In genomic region chr13:73961181-73961580, GRCh38 we compare ENCODE assay signal across 24 cellular contexts.
A peak's percentile ranks its signal among the peaks of the same experiment; 100 is the strongest.
DNase-seq lines count a peak whose midpoint lies in the region; ATAC-seq lines count a peak whose summit lies in the region.
"Had no signal": no experiment of that assay in that cellular context is flagged by ENCODE, and none has a peak within 500 bp of the region (broad histone marks: within the 10 kb centered on the region; RNA-seq: fewer than 3 reads in every experiment).

No MANE protein-coding gene starts in this region.

- H3K4me1 Mint-ChIP-seq in immature natural killer cell = peaks cover 55 to 77% of the 10 kb centered on the region in 2 donors

- ATAC-seq in GM18907 (IDR thresholded peaks at IDR 0.05; ENCODE audit: unreplicated experiment) (peak; percentile 42), HG03103 (IDR thresholded peaks at IDR 0.05; ENCODE audit: low read depth, unreplicated experiment) (peak; percentile 47)
- ATAC-seq: activated CD4-positive, alpha-beta T cell treated with anti-CD3 and anti-CD28 coated beads for 36 hours; right lobe of liver; stimulated activated naive CD8-positive, alpha-beta T cell treated with anti-CD3 and anti-CD28 coated beads, Interleukin-15, amount 100 ng/mL, for 72 hours had no signal

- peaks cover 0 to 5% (median 5%) of the 10 kb centered on the region in 3 donors for H3K36me3 Mint-ChIP-seq in immature natural killer cell

- H3K4me3 Mint-ChIP-seq in immature natural killer cell = peak overlapping the region in 3 of 5 donors; percentile 19 to 37 (median 26)
- H3K4me3 Mint-ChIP-seq: activated CD4-positive, alpha-beta T cell treated with anti-CD3 and anti-CD28 coated beads for 36 hours; activated naive CD4-positive, alpha-beta T cell treated with anti-CD3 and anti-CD28 coated beads, Interleukin-2, amount 10 ng/mL, durations not matched to agents 7 days and 5 days; activated T-cell treated with anti-CD3 and anti-CD28 coated beads, Interleukin-2, amount 50 U/mL, for 24 hours; CD8-positive, alpha-beta memory T cell; dendritic cell treated with granulocyte-macrophage colony-stimulating factor and Interleukin-4, amounts not matched to agents 40 ng/mL and 50 ng/mL, for 4 days; neural progenitor cell; stimulated activated naive CD8-positive, alpha-beta T cell treated with anti-CD3 and anti-CD28 coated beads, Interleukin-15, amount 100 ng/mL, for 72 hours; T-helper 1 cell treated with Interleukin-12 subunit alpha and Interleukin-12 subunit beta and Interleukin-4 antibody, amounts not matched to agents 30 μg/mL and 1 μg/mL, for 36 hours had no signal

- intact Hi-C loops in head of caudate nucleus (cut with DNase I) = no loop called here

- DNase-seq in EH (ENCODE audit: low read depth) (peak; percentile 30), immature natural killer cell (no peak), amniotic stem cell (lab: John Stamatoyannopoulos, UW) (no peak), kidney glomerular epithelial cell (lab: John Stamatoyannopoulos, UW) (no peak), head of caudate nucleus (no peak)
- DNase-seq: activated CD4-positive, alpha-beta T cell treated with anti-CD3 and anti-CD28 coated beads for 36 hours; activated naive CD4-positive, alpha-beta T cell treated with anti-CD3 and anti-CD28 coated beads, Interleukin-2, amount 10 ng/mL, durations not matched to agents 7 days and 5 days; activated T-cell treated with anti-CD3 and anti-CD28 coated beads, Interleukin-2, amount 50 U/mL, for 24 hours; caudate nucleus; CD8-positive, alpha-beta memory T cell; DMS153; GDM1; NCI-H1105; NCI-H2029 treated with DMSO at 0.1 percent for 48 hours; NCI-H2227 treated with DMSO at 0.1 percent for 48 hours; right lobe of liver; RPMI8226; stimulated activated naive CD8-positive, alpha-beta T cell treated with anti-CD3 and anti-CD28 coated beads, Interleukin-15, amount 100 ng/mL, for 72 hours; tibial artery had no signal

- H3K27ac Mint-ChIP-seq in immature natural killer cell = peak overlapping the region in 2 of 6 donors; percentile 23 to 40
- H3K27ac Mint-ChIP-seq: activated CD4-positive, alpha-beta T cell treated with anti-CD3 and anti-CD28 coated beads for 36 hours; activated naive CD4-positive, alpha-beta T cell treated with anti-CD3 and anti-CD28 coated beads, Interleukin-2, amount 10 ng/mL, durations not matched to agents 7 days and 5 days; activated T-cell treated with anti-CD3 and anti-CD28 coated beads, Interleukin-2, amount 50 U/mL, for 24 hours; CD8-positive, alpha-beta memory T cell; dendritic cell treated with granulocyte-macrophage colony-stimulating factor and Interleukin-4, amounts not matched to agents 40 ng/mL and 50 ng/mL, for 4 days; neural progenitor cell; stimulated activated naive CD8-positive, alpha-beta T cell treated with anti-CD3 and anti-CD28 coated beads, Interleukin-15, amount 100 ng/mL, for 72 hours; T-helper 1 cell treated with Interleukin-12 subunit alpha and Interleukin-12 subunit beta and Interleukin-4 antibody, amounts not matched to agents 30 μg/mL and 1 μg/mL, for 36 hours had no signal

- H3K27me3 Mint-ChIP-seq in immature natural killer cell (ENCODE audit: low read depth in 3 of 3) = peaks cover 0 to 2% (median under 1%) of the 10 kb centered on the region in 3 donors
- H3K27me3 Mint-ChIP-seq: activated CD4-positive, alpha-beta T cell treated with anti-CD3 and anti-CD28 coated beads for 36 hours; activated naive CD4-positive, alpha-beta T cell treated with anti-CD3 and anti-CD28 coated beads, Interleukin-2, amount 10 ng/mL, durations not matched to agents 7 days and 5 days; activated T-cell treated with anti-CD3 and anti-CD28 coated beads, Interleukin-2, amount 50 U/mL, for 24 hours; dendritic cell treated with granulocyte-macrophage colony-stimulating factor and Interleukin-4, amounts not matched to agents 40 ng/mL and 50 ng/mL, for 4 days; stimulated activated naive CD8-positive, alpha-beta T cell treated with anti-CD3 and anti-CD28 coated beads, Interleukin-15, amount 100 ng/mL, for 72 hours had no signal

- H3K9me3 Mint-ChIP-seq in immature natural killer cell = no peaks in the 10 kb centered on the region
- H3K9me3 Mint-ChIP-seq: dendritic cell treated with granulocyte-macrophage colony-stimulating factor and Interleukin-4, amounts not matched to agents 40 ng/mL and 50 ng/mL, for 4 days had no signal
